ENCODE assay signal across 7 cellular contexts in genomic region chr1:20574686-20575543, GRCh38. TPM values are rescaled to one million over a fixed set of nuclear protein-coding genes. Genes with fewer than 3 reads are reported as not detected.
DNase-seq lines count a peak whose midpoint lies in the region; FAIRE-seq and TF ChIP-seq lines count a peak whose summit lies in the region.

No MANE protein-coding gene starts in this region.

- H3K9ac ChIP-seq in kidney (ENCODE audit: low read length in 2 of 2), result no peak overlapping the region

- TF ChIP-seq CTCF in GM12864 (IDR thresholded peaks at IDR 0.05; ENCODE audit: low read depth, low read length, missing control alignments) (peak; percentile 82), brain microvascular endothelial cell (IDR thresholded peaks at IDR 0.05; ENCODE audit: low read depth, low read length, missing control alignments) (peak; percentile 90), kidney (IDR thresholded peaks at IDR 0.05; ENCODE audit: borderline replicate concordance, extremely low read depth, insufficient read depth) (peak; percentile 75)

- no peak for FAIRE-seq in kidney (lab: Jason Lieb, UNC)

- in situ Hi-C loops in brain microvascular endothelial cell (cut with HindIII; ENCODE audit: low pct_ligation_motif_present, low sequenced_read_pairs), result no loop called here

- H3K27ac ChIP-seq in brain microvascular endothelial cell (no peak overlapping the region), kidney (ENCODE audit: low read depth in 2 of 2, low read length in 2 of 2) (no peak overlapping the region)

- H3K27me3 ChIP-seq in brain microvascular endothelial cell (replicated peaks), result no peaks in the 10 kb centered on the region

- no peaks in the 10 kb centered on the region for H3K9me3 ChIP-seq in kidney (ENCODE audit: control insufficient read depth in 1 of 2, low read length in 2 of 2)

- no peak overlapping the region for H3K4me3 ChIP-seq in GM12864 (ENCODE audit: low read depth, low read length)
- H3K4me3 ChIP-seq in brain microvascular endothelial cell (ENCODE audit: low read depth, low read length), result no peak overlapping the region
- H3K4me3 ChIP-seq in kidney (ENCODE audit: low read length in 2 of 2), result no peak overlapping the region

- H3K36me3 ChIP-seq in brain microvascular endothelial cell (replicated peaks) (no peaks in the 10 kb centered on the region), kidney (ENCODE audit: control insufficient read depth in 1 of 2, insufficient read depth in 2 of 2, low read length in 2 of 2) (no peaks in the 10 kb centered on the region)

- H3K4me1 ChIP-seq in kidney (ENCODE audit: control insufficient read depth in 1 of 2, insufficient read depth in 1 of 2, low read depth in 1 of 2, low read length in 2 of 2), result no peaks in the 10 kb centered on the region

- DNase-seq in GM12864 (ENCODE audit: low read depth) (peak; percentile 18), NCI-H1092 (lab: John Stamatoyannopoulos, UW) (peak; percentile 79), T1000 (lab: John Stamatoyannopoulos, UW) (peak; percentile 32), brain microvascular endothelial cell (peak; percentile 68), kidney (peak; percentile 90), amniotic stem cell (lab: John Stamatoyannopoulos, UW) (no peak)
- DNase-seq in stimulated activated CD4-positive, alpha-beta T cell treated with anti-CD3 and anti-CD28 coated beads, Interleukin-4, amount 100 ng/mL, for 24 hours, result peak; percentile 54

- intact Hi-C loops in kidney (cut with DNase I), result no loop called here

RNA-seq across cellular contexts. Expression of gene CDA, which starts 14.0 kb away (rescaled TPM):
- total RNA-seq in kidney, result 6.0 TPM
- 29.9 TPM for polyA plus RNA-seq in kidney (ENCODE audit: insufficient read depth, low read depth, low replicate concordance)

RNA-seq across cellular contexts. Expression of gene FAM43B, which starts 22.5 kb away (rescaled TPM):
- total RNA-seq in kidney, result 2.5 TPM
- polyA plus RNA-seq in kidney (ENCODE audit: insufficient read depth, low read depth, low replicate concordance), result 1.7 TPM

RNA-seq across cellular contexts. Expression of gene PINK1, which starts 58.3 kb away (rescaled TPM):
- 72.7 TPM for total RNA-seq in kidney
- polyA plus RNA-seq in kidney (ENCODE audit: insufficient read depth, low read depth, low replicate concordance), result 156 TPM
